ENCODE assay signal across 31 cellular contexts in the genomic region with DNA sequence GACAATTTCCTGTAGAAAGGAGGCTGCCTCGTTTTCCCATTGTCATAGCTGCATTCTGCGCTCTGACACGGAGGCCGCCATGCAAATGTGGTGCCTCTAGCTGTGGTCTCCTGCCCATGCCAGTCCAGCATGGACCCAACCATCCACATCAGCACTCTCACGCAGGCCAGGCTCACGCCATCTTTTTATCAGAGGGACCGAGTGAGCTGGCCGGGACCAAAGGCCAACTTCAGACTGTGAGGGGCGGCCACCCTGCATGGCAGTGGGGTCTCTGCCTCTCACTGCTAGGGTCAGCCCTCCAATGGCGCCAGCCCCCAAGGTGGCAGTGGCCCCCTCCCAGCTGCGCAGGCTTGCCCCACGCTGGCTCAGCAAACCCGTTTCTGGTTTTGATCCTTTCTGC.
DNase-seq lines count a peak whose midpoint lies in the region; ATAC-seq and TF ChIP-seq lines count a peak whose summit lies in the region.
"Had no signal": no experiment of that assay in that cellular context is flagged by ENCODE, and none has a peak within 500 bp of the region (broad histone marks: within the 10 kb centered on the region; RNA-seq: fewer than 3 reads in every experiment).

No MANE protein-coding gene starts in this region.

- H2AFZ ChIP-seq in neural cell (ENCODE audit: low read depth, low read length), result no peak overlapping the region

- no peaks in the 10 kb centered on the region for H4K20me1 ChIP-seq in neural cell (ENCODE audit: insufficient read depth)

- ATAC-seq in thoracic aorta (ENCODE audit: insufficient number of reproducible peaks, low FRiP score, low read depth), result no peak
- no peak for ATAC-seq in activated T-cell treated with anti-CD3 and anti-CD28 coated beads, Interleukin-2, amount 50 U/mL, for 4 hours
- no peak for ATAC-seq in GM21619 (IDR thresholded peaks at IDR 0.05; ENCODE audit: unreplicated experiment)
- ATAC-seq in GM21576 (IDR thresholded peaks at IDR 0.05; ENCODE audit: unreplicated experiment), result no peak
- ATAC-seq: activated CD8-positive, alpha-beta T cell treated with anti-CD3 and anti-CD28 coated beads, Interleukin-2, amount 10 ng/mL, durations not matched to agents 7 days and 5 days; activated T-helper 17 cell treated with anti-CD3 and anti-CD28 coated beads, Interleukin-2, amount 50 U/mL, for 72 hours; K562; left colon; right lobe of liver had no signal

- TF ChIP-seq CTCF in WERI-Rb-1 (IDR thresholded peaks at IDR 0.05; ENCODE audit: low read depth, low read length), result no peak
- TF ChIP-seq CTCF in endodermal cell (conservative IDR thresholded peaks at IDR 0.05), result no peak
- no peak for TF ChIP-seq CTCF in neural cell (IDR thresholded peaks at IDR 0.05; ENCODE audit: poor library complexity, severe bottlenecking)
- no peak for TF ChIP-seq CTCF in thoracic aorta (IDR thresholded peaks at IDR 0.05)

- H3K27me3 Mint-ChIP-seq in endodermal cell (ENCODE audit: insufficient read depth), result no peaks in the 10 kb centered on the region
- no peaks in the 10 kb centered on the region for H3K27me3 Mint-ChIP-seq in activated T-cell treated with anti-CD3 and anti-CD28 coated beads, Interleukin-2, amount 50 U/mL, for 4 hours (ENCODE audit: low read depth)
- H3K27me3 Mint-ChIP-seq: activated naive CD4-positive, alpha-beta T cell treated with anti-CD3 and anti-CD28 coated beads, Interleukin-2, amount 50 U/mL, for 24 hours; activated T-helper 17 cell treated with anti-CD3 and anti-CD28 coated beads, Interleukin-2, amount 50 U/mL, for 72 hours; CD4-positive, alpha-beta memory T cell had no signal

- H3K27me3 ChIP-seq in WERI-Rb-1 (ENCODE audit: insufficient read depth, low read depth, severe bottlenecking), result no peaks in the 10 kb centered on the region
- H3K27me3 ChIP-seq in endodermal cell (ENCODE audit: control insufficient read depth, insufficient read depth, low read length, poor library complexity, severe bottlenecking), result no peaks in the 10 kb centered on the region
- no peaks in the 10 kb centered on the region for H3K27me3 ChIP-seq in neural cell (ENCODE audit: insufficient read depth, low read depth, low read length)
- H3K27me3 ChIP-seq in thoracic aorta (replicated peaks; ENCODE audit: insufficient read depth), result no peaks in the 10 kb centered on the region
- H3K27me3 ChIP-seq: esophagus muscularis mucosa, right lobe of liver, SJSA1, upper lobe of left lung had no signal

- no peak overlapping the region for H3K9ac ChIP-seq in endodermal cell (ENCODE audit: extremely low read depth, low read length, poor library complexity, severe bottlenecking)
- peak overlapping the region; percentile 41 for H3K9ac ChIP-seq in neural cell (ENCODE audit: low read length)

- no peak for TF ChIP-seq EP300 in neural cell (conservative IDR thresholded peaks at IDR 0.05; ENCODE audit: poor library complexity, severe bottlenecking)

- H3F3A ChIP-seq in neural cell (ENCODE audit: insufficient read depth, low read length, poor library complexity, severe bottlenecking), result peaks cover 3% of the 10 kb centered on the region

- DNase-seq in WERI-Rb-1, result no peak
- no peak for DNase-seq in endodermal cell
- DNase-seq in thoracic aorta (ENCODE audit: low spot score), result no peak
- no peak for DNase-seq in activated T-cell treated with anti-CD3 and anti-CD28 coated beads, Interleukin-2, amount 50 U/mL, for 4 hours
- no peak for DNase-seq in stimulated activated CD4-positive, alpha-beta T cell treated with anti-CD3 and anti-CD28 coated beads, Interleukin-2, amount 100 ng/mL, for 24 hours
- DNase-seq: activated CD4-positive, alpha-beta T cell treated with anti-CD3 and anti-CD28 coated beads for 4 hours; activated CD8-positive, alpha-beta T cell treated with anti-CD3 and anti-CD28 coated beads, Interleukin-2, amount 10 ng/mL, durations not matched to agents 7 days and 5 days; AML-193; CD4-positive, alpha-beta memory T cell; cortex of kidney; foreskin melanocyte; HFFc6; left colon; NCI-H1092 treated with DMSO at 0.1 percent for 48 hours; NCI-H1694 treated with DMSO at 0.1 percent for 48 hours; NCI-H446 treated with DMSO at 0.1 percent for 48 hours; right lobe of liver; RPMI8226; stimulated activated CD4-positive, alpha-beta T cell treated with anti-CD3 and anti-CD28 coated beads, Interleukin-4, amount 100 ng/mL, for 24 hours; T1000 had no signal

- H3K36me3 Mint-ChIP-seq in endodermal cell (ENCODE audit: low read depth), result peaks cover 5% of the 10 kb centered on the region
- H3K36me3 Mint-ChIP-seq in activated T-cell treated with anti-CD3 and anti-CD28 coated beads, Interleukin-2, amount 50 U/mL, for 4 hours (ENCODE audit: insufficient read depth), result no peaks in the 10 kb centered on the region
- H3K36me3 Mint-ChIP-seq: activated naive CD4-positive, alpha-beta T cell treated with anti-CD3 and anti-CD28 coated beads, Interleukin-2, amount 50 U/mL, for 24 hours had no signal

- H3K27ac Mint-ChIP-seq in endodermal cell, result no peak overlapping the region
- H3K27ac Mint-ChIP-seq: activated CD8-positive, alpha-beta T cell treated with anti-CD3 and anti-CD28 coated beads, Interleukin-2, amount 10 ng/mL, durations not matched to agents 7 days and 5 days; activated naive CD4-positive, alpha-beta T cell treated with anti-CD3 and anti-CD28 coated beads, Interleukin-2, amount 50 U/mL, for 24 hours; activated T-helper 17 cell treated with anti-CD3 and anti-CD28 coated beads, Interleukin-2, amount 50 U/mL, for 72 hours; CD4-positive, alpha-beta memory T cell; GM23338; HFFc6 had no signal

- TF ChIP-seq RAD21 in neural cell (conservative IDR thresholded peaks at IDR 0.05), result no peak

- WGBS in endodermal cell (ENCODE audit: insufficient coverage in 1 of 2, insufficient read length in 1 of 2), 2 experiments, result 87 to 91% methylated on average over 11 to 13 of the region's 13 CpGs

- H3K4me3 ChIP-seq in WERI-Rb-1 (ENCODE audit: low read depth, low read length) (no peak overlapping the region), endodermal cell (ENCODE audit: low read length) (no peak overlapping the region), neural cell (ENCODE audit: low read length) (peak overlapping the region; percentile 56), thoracic aorta (peak overlapping the region; percentile 58)
- H3K4me3 ChIP-seq: K562, right lobe of liver, SJSA1 had no signal

- no peak overlapping the region for H3K4me3 Mint-ChIP-seq in endodermal cell
- no peak overlapping the region for H3K4me3 Mint-ChIP-seq in activated T-cell treated with anti-CD3 and anti-CD28 coated beads, Interleukin-2, amount 50 U/mL, for 4 hours
- H3K4me3 Mint-ChIP-seq: activated CD8-positive, alpha-beta T cell treated with anti-CD3 and anti-CD28 coated beads, Interleukin-2, amount 10 ng/mL, durations not matched to agents 7 days and 5 days; activated naive CD4-positive, alpha-beta T cell treated with anti-CD3 and anti-CD28 coated beads, Interleukin-2, amount 50 U/mL, for 24 hours; activated T-helper 17 cell treated with anti-CD3 and anti-CD28 coated beads, Interleukin-2, amount 50 U/mL, for 72 hours; CD4-positive, alpha-beta memory T cell; HFFc6 had no signal

- no peaks in the 10 kb centered on the region for H3K9me3 Mint-ChIP-seq in endodermal cell
- H3K9me3 Mint-ChIP-seq in activated T-cell treated with anti-CD3 and anti-CD28 coated beads, Interleukin-2, amount 50 U/mL, for 4 hours, result no peaks in the 10 kb centered on the region
- H3K9me3 Mint-ChIP-seq: activated naive CD4-positive, alpha-beta T cell treated with anti-CD3 and anti-CD28 coated beads, Interleukin-2, amount 50 U/mL, for 24 hours; activated T-helper 17 cell treated with anti-CD3 and anti-CD28 coated beads, Interleukin-2, amount 50 U/mL, for 72 hours; CD4-positive, alpha-beta memory T cell; GM23338; HFFc6 had no signal

- H3K79me2 ChIP-seq in neural cell (replicated peaks; ENCODE audit: insufficient read depth, low read length), result no peaks in the 10 kb centered on the region

- H3K36me3 ChIP-seq in WERI-Rb-1 (peaks cover 26% of the 10 kb centered on the region), endodermal cell (ENCODE audit: control insufficient read depth, insufficient read depth, low read length) (no peaks in the 10 kb centered on the region), neural cell (ENCODE audit: insufficient read depth, low read length) (no peaks in the 10 kb centered on the region), thoracic aorta (no peaks in the 10 kb centered on the region)
- H3K36me3 ChIP-seq: SJSA1 had no signal

- no peaks in the 10 kb centered on the region for H3K9me3 ChIP-seq in WERI-Rb-1 (ENCODE audit: severe bottlenecking)
- H3K9me3 ChIP-seq in endodermal cell (ENCODE audit: control insufficient read depth, low read length), result no peaks in the 10 kb centered on the region
- no peaks in the 10 kb centered on the region for H3K9me3 ChIP-seq in neural cell (ENCODE audit: low read length)
- no peaks in the 10 kb centered on the region for H3K9me3 ChIP-seq in thoracic aorta
- H3K9me3 ChIP-seq: esophagus muscularis mucosa, right lobe of liver, SJSA1, upper lobe of left lung had no signal

- H3K4me2 ChIP-seq in neural cell (ENCODE audit: low read length), result peak overlapping the region; percentile 4

- H3K4me1 ChIP-seq in endodermal cell (ENCODE audit: control insufficient read depth, insufficient read depth, low read length) (no peaks in the 10 kb centered on the region), thoracic aorta (ENCODE audit: control insufficient read depth in 1 of 2, low read depth in 2 of 2) (peaks cover 5 to 14% of the 10 kb centered on the region in 2 donors)
- H3K4me1 ChIP-seq: right lobe of liver, SJSA1, upper lobe of left lung had no signal

- no peaks in the 10 kb centered on the region for H3K4me1 Mint-ChIP-seq in endodermal cell
- H3K4me1 Mint-ChIP-seq in activated T-cell treated with anti-CD3 and anti-CD28 coated beads, Interleukin-2, amount 50 U/mL, for 4 hours (ENCODE audit: low read depth), result peaks cover 15% of the 10 kb centered on the region

- peak overlapping the region; percentile 74 for H3K27ac ChIP-seq in WERI-Rb-1
- peak overlapping the region; percentile 35 for H3K27ac ChIP-seq in endodermal cell (ENCODE audit: low read depth, low read length)
- H3K27ac ChIP-seq in neural cell (ENCODE audit: low read length), result peak overlapping the region; percentile 57
- H3K27ac ChIP-seq in thoracic aorta, result peak overlapping the region in 1 of 2 donors; percentile 11
- H3K27ac ChIP-seq: right lobe of liver, SJSA1, upper lobe of left lung, VCaP had no signal

- H3K9me2 ChIP-seq in neural cell (ENCODE audit: insufficient read depth, low read length), result no peaks in the 10 kb centered on the region

TF ChIP-seq in neural cell, 6 proteins besides CTCF, POLR2A, EP300 and RAD21:
- TF ChIP-seq TAF1 (IDR thresholded peaks at IDR 0.05; ENCODE audit: low read depth) (no peak), POLR2AphosphoS5 (IDR thresholded peaks at IDR 0.05) (no peak)

Comparison
In these comparisons a context has a peak if more than half of its experiments do, and no peak if none do; other contexts are left out.
1. H3K4me3 ChIP-seq: peak in neural cell (single experiment) and thoracic aorta (single experiment); none in WERI-Rb-1 (single experiment) and endodermal cell (single experiment).